8 cellular contexts compared by ENCODE assay signal in genomic region chr1:15178571-15179484, GRCh38. TPM values are rescaled to one million over a fixed set of nuclear protein-coding genes. Genes with fewer than 3 reads are reported as not detected.
A peak's percentile ranks its signal among the peaks of the same experiment; 100 is the strongest.
DNase-seq lines count a peak whose midpoint lies in the region; ATAC-seq and TF ChIP-seq lines count a peak whose summit lies in the region.

No MANE protein-coding gene starts in this region.

- H3K36me3 ChIP-seq in mucosa of descending colon (ENCODE audit: low read depth) (no peaks in the 10 kb centered on the region), testis (ENCODE audit: low read depth, missing control alignments) (no peaks in the 10 kb centered on the region)

- no peak overlapping the region for H3K27ac Mint-ChIP-seq in activated CD4-positive, alpha-beta memory T cell treated with anti-CD3 and anti-CD28 coated beads, Interleukin-2, amount 10 ng/mL, durations not matched to agents 7 days and 5 days

- intact Hi-C loops in mucosa of descending colon (cut with DNase I, micrococcal nuclease) (no loop called here), testis (cut with DNase I; ENCODE audit: low total_unique reads) (no loop called here)

- H3K27me3 ChIP-seq in testis, result no peaks in the 10 kb centered on the region

- peaks cover under 1% of the 10 kb centered on the region for H3K4me1 Mint-ChIP-seq in activated CD4-positive, alpha-beta memory T cell treated with anti-CD3 and anti-CD28 coated beads, Interleukin-2, amount 10 ng/mL, durations not matched to agents 7 days and 5 days

- no peak overlapping the region for H3K4me3 Mint-ChIP-seq in activated CD4-positive, alpha-beta memory T cell treated with anti-CD3 and anti-CD28 coated beads, Interleukin-2, amount 10 ng/mL, durations not matched to agents 7 days and 5 days

- H3K36me3 Mint-ChIP-seq in activated CD4-positive, alpha-beta memory T cell treated with anti-CD3 and anti-CD28 coated beads, Interleukin-2, amount 10 ng/mL, durations not matched to agents 7 days and 5 days (ENCODE audit: low read depth), result no peaks in the 10 kb centered on the region

- H3K9me3 ChIP-seq in mucosa of descending colon (no peaks in the 10 kb centered on the region), testis (no peaks in the 10 kb centered on the region)

- CTCF ChIA-PET in activated CD4-positive, alpha-beta memory T cell treated with anti-CD3 and anti-CD28 coated beads, Interleukin-2, amount 10 ng/mL, durations not matched to agents 7 days and 5 days (lab: Charles Lee), result no interaction called here

- no peak for TF ChIP-seq POLR2A in testis (IDR thresholded peaks at IDR 0.05)

- peaks cover 31% of the 10 kb centered on the region for H3K4me1 ChIP-seq in mucosa of descending colon (ENCODE audit: low read depth)
- H3K4me1 ChIP-seq in testis, result peaks cover 4% of the 10 kb centered on the region

- ATAC-seq in mucosa of descending colon, result peak; percentile 66

- WGBS in testis, 2 donors, result 57 to 75% methylated on average over 9 of the region's 9 CpGs

- H3K27ac ChIP-seq in coronary artery, result peak overlapping the region; percentile 1 to 79
- H3K27ac ChIP-seq in caudate nucleus (ENCODE audit: low read depth, low read length), result no peak overlapping the region
- no peak overlapping the region for H3K27ac ChIP-seq in testis

- POLR2A ChIA-PET in activated CD4-positive, alpha-beta memory T cell treated with anti-CD3 and anti-CD28 coated beads, Interleukin-2, amount 10 ng/mL, durations not matched to agents 7 days and 5 days (lab: Charles Lee), result no interaction called here

- TF ChIP-seq CTCF in coronary artery (IDR thresholded peaks at IDR 0.05) (no peak), mucosa of descending colon (IDR thresholded peaks at IDR 0.05) (no peak), testis (IDR thresholded peaks at IDR 0.05) (no peak)

- H3K9me3 Mint-ChIP-seq in activated CD4-positive, alpha-beta memory T cell treated with anti-CD3 and anti-CD28 coated beads, Interleukin-2, amount 10 ng/mL, durations not matched to agents 7 days and 5 days, result no peaks in the 10 kb centered on the region

- DNase-seq in COLO668 (lab: John Stamatoyannopoulos, UW; ENCODE audit: unreplicated experiment) (peak; percentile 93), NCI-H2171 treated with DMSO at 0.1 percent for 48 hours (lab: John Stamatoyannopoulos, UW) (peak; percentile 85), coronary artery (ENCODE audit: low spot score) (no peak), mucosa of descending colon (no peak), caudate nucleus (lab: John Stamatoyannopoulos, UW) (no peak), testis (no peak)
- DNase-seq in activated CD4-positive, alpha-beta memory T cell treated with anti-CD3 and anti-CD28 coated beads, Interleukin-2, amount 10 ng/mL, durations not matched to agents 7 days and 5 days, result no peak
- no peak for DNase-seq in stimulated activated CD4-positive, alpha-beta T cell treated with anti-CD3 and anti-CD28 coated beads, Interleukin-1b, Interleukin-23, amount 100 ng/mL, for 48 hours

- peak overlapping the region; percentile 22 for H3K4me3 ChIP-seq in coronary artery
- H3K4me3 ChIP-seq in mucosa of descending colon, result no peak overlapping the region
- H3K4me3 ChIP-seq in testis, result no peak overlapping the region

- H3K27me3 Mint-ChIP-seq in activated CD4-positive, alpha-beta memory T cell treated with anti-CD3 and anti-CD28 coated beads, Interleukin-2, amount 10 ng/mL, durations not matched to agents 7 days and 5 days, result peaks cover 37% of the 10 kb centered on the region

RNA-seq across cellular contexts. Expression of gene TMEM51, which starts 25.3 kb away (rescaled TPM):
- total RNA-seq in mucosa of descending colon, result 10 to 100 TPM; 19.1 to 31.8 (median 26.6) TPM
- total RNA-seq in activated CD4-positive, alpha-beta memory T cell treated with anti-CD3 and anti-CD28 coated beads, Interleukin-2, amount 10 ng/mL, durations not matched to agents 7 days and 5 days, result not detected
- total RNA-seq in testis, result 1 to 10 TPM; 5.3 to 7.9 TPM
- 5.3 TPM for polyA plus RNA-seq in testis (ENCODE audit: insufficient read depth, low read depth, low replicate concordance)

Comparison
In these comparisons a context has a peak if more than half of its experiments do, and no peak if none do; other contexts are left out.
1. DNase-seq: peak in COLO668 (single experiment) and NCI-H2171 treated with DMSO at 0.1 percent for 48 hours (single experiment); none in coronary artery (single experiment), mucosa of descending colon (0 of 3), activated CD4-positive, alpha-beta memory T cell treated with anti-CD3 and anti-CD28 coated beads, Interleukin-2, amount 10 ng/mL, durations not matched to agents 7 days and 5 days (single experiment), caudate nucleus (0 of 61), stimulated activated CD4-positive, alpha-beta T cell treated with anti-CD3 and anti-CD28 coated beads, Interleukin-1b, Interleukin-23, amount 100 ng/mL, for 48 hours (single experiment) and testis (single experiment).
2. H3K27ac ChIP-seq: peak in coronary artery (2 of 2); none in caudate nucleus (single experiment) and testis (0 of 2).
3. RNA of gene TMEM51, which starts 25.3 kb away (total RNA-seq): 19.1 to 31.8 TPM in mucosa of descending colon and 5.3 to 7.9 TPM in testis; not detected in activated CD4-positive, alpha-beta memory T cell treated with anti-CD3 and anti-CD28 coated beads, Interleukin-2, amount 10 ng/mL, durations not matched to agents 7 days and 5 days; every median in the first group is over 4 times any median in the second.